In genomic region chr16:4140652-4141051, GRCh38 we compare ENCODE assay signal across 12 cellular contexts. TPM values are rescaled to one million over a fixed set of nuclear protein-coding genes. Genes with fewer than 3 reads are reported as not detected.
DNase-seq lines count a peak whose midpoint lies in the region; ATAC-seq and TF ChIP-seq lines count a peak whose summit lies in the region.
"Had no signal": no experiment of that assay in that cellular context is flagged by ENCODE, and none has a peak within 500 bp of the region (broad histone marks: within the 10 kb centered on the region; RNA-seq: fewer than 3 reads in every experiment).

No MANE protein-coding gene starts in this region.

- TF ChIP-seq CTCF in RWPE2 (IDR thresholded peaks at IDR 0.05; ENCODE audit: poor library complexity, severe bottlenecking): no peak
- TF ChIP-seq CTCF in fibroblast of pulmonary artery (IDR thresholded peaks at IDR 0.05; ENCODE audit: low read length, missing control alignments): no peak
- TF ChIP-seq CTCF in Caco-2 (IDR thresholded peaks at IDR 0.05; ENCODE audit: insufficient read depth in 1 of 2, low read depth in 1 of 2, low read length in 1 of 2, severe bottlenecking in 1 of 2, unreplicated experiment in 1 of 2): no peak

- no peak overlapping the region for H3K4me3 Mint-ChIP-seq in activated naive CD8-positive, alpha-beta T cell treated with anti-CD3 and anti-CD28 coated beads, Interleukin-2, amount 10 ng/mL, durations not matched to agents 7 days and 5 days
- no peak overlapping the region for H3K4me3 Mint-ChIP-seq in activated naive CD8-positive, alpha-beta T cell treated with anti-CD3 and anti-CD28 coated beads, Interleukin-2, amount 50 U/mL, for 24 hours
- no peak overlapping the region for H3K4me3 Mint-ChIP-seq in Caco-2 (ENCODE audit: unreplicated experiment)

- intact Hi-C loops in Caco-2 (cut with micrococcal nuclease; ENCODE audit: unreplicated experiment): no loop called here

- no peak for ATAC-seq in activated naive CD8-positive, alpha-beta T cell treated with anti-CD3 and anti-CD28 coated beads, Interleukin-2, amount 10 ng/mL, durations not matched to agents 7 days and 5 days (ENCODE audit: low read depth)
- ATAC-seq in activated naive CD8-positive, alpha-beta T cell treated with anti-CD3 and anti-CD28 coated beads, Interleukin-2, amount 50 U/mL, for 24 hours: no peak
- peak; percentile 71 for ATAC-seq in RWPE2 (ENCODE audit: low read depth)
- ATAC-seq in GM18873 (IDR thresholded peaks at IDR 0.05; ENCODE audit: low FRiP score, unreplicated experiment): no peak

- H3K4me1 ChIP-seq in RWPE2 (ENCODE audit: insufficient read depth, poor library complexity, severe bottlenecking): peaks cover 27% of the 10 kb centered on the region
- H3K4me1 ChIP-seq in Caco-2: peaks cover 16% of the 10 kb centered on the region

- peaks cover 8% of the 10 kb centered on the region for H3K36me3 Mint-ChIP-seq in activated naive CD8-positive, alpha-beta T cell treated with anti-CD3 and anti-CD28 coated beads, Interleukin-2, amount 10 ng/mL, durations not matched to agents 7 days and 5 days
- H3K36me3 Mint-ChIP-seq in activated naive CD8-positive, alpha-beta T cell treated with anti-CD3 and anti-CD28 coated beads, Interleukin-2, amount 50 U/mL, for 24 hours (ENCODE audit: low read depth): no peaks in the 10 kb centered on the region
- H3K36me3 Mint-ChIP-seq in Caco-2 (ENCODE audit: insufficient read depth, unreplicated experiment): peaks cover 6% of the 10 kb centered on the region

- no peaks in the 10 kb centered on the region for H3K36me3 ChIP-seq in RWPE2 (ENCODE audit: low read depth)
- no peaks in the 10 kb centered on the region for H3K36me3 ChIP-seq in H7 (replicated peaks; ENCODE audit: control insufficient read depth, insufficient read depth, low read length)
- no peaks in the 10 kb centered on the region for H3K36me3 ChIP-seq in Caco-2 (ENCODE audit: control insufficient read depth, insufficient read depth, low read length)

- POLR2A ChIA-PET in activated naive CD8-positive, alpha-beta T cell treated with anti-CD3 and anti-CD28 coated beads, Interleukin-2, amount 10 ng/mL, durations not matched to agents 7 days and 5 days (lab: Charles Lee): no interaction called here
- POLR2A ChIA-PET in Caco-2 (lab: Charles Lee): no interaction called here

- DNase-seq in activated naive CD8-positive, alpha-beta T cell treated with anti-CD3 and anti-CD28 coated beads, Interleukin-2, amount 10 ng/mL, durations not matched to agents 7 days and 5 days: no peak
- DNase-seq in activated naive CD8-positive, alpha-beta T cell treated with anti-CD3 and anti-CD28 coated beads, Interleukin-2, amount 50 U/mL, for 24 hours: no peak
- DNase-seq in RWPE2 (ENCODE audit: low spot score) (no peak), fibroblast of pulmonary artery (ENCODE audit: low read depth) (peak; percentile 31), cerebellar nuclear complex (lab: John Stamatoyannopoulos, UW) (no peak), H7 (no peak), Caco-2 (no peak)
- DNase-seq: activated CD4-positive, alpha-beta T cell treated with anti-CD3 and anti-CD28 coated beads, Interleukin-2, amount 50 U/mL, for 4 hours; COR-L47; NCI-H446 treated with DMSO at 0.1 percent for 48 hours; stimulated activated CD4-positive, alpha-beta T cell treated with anti-CD3 and anti-CD28 coated beads, Interleukin-2, amount 100 ng/mL, for 48 hours had no signal

- CTCF ChIA-PET in Caco-2 (lab: Charles Lee): no interaction called here

- peak overlapping the region; percentile 69 for H3K27ac ChIP-seq in RWPE2 (ENCODE audit: poor library complexity, severe bottlenecking)

- H3K9me3 ChIP-seq in RWPE2 (ENCODE audit: severe bottlenecking): peaks cover 4% of the 10 kb centered on the region
- H3K9me3 ChIP-seq in Caco-2: no peaks in the 10 kb centered on the region

- BruUV-seq in Caco-2 (replicated peaks; lab: Mats Ljungman, UMichigan): no TSS peak

- peaks cover 7% of the 10 kb centered on the region for H3K9me3 Mint-ChIP-seq in activated naive CD8-positive, alpha-beta T cell treated with anti-CD3 and anti-CD28 coated beads, Interleukin-2, amount 10 ng/mL, durations not matched to agents 7 days and 5 days
- no peaks in the 10 kb centered on the region for H3K9me3 Mint-ChIP-seq in activated naive CD8-positive, alpha-beta T cell treated with anti-CD3 and anti-CD28 coated beads, Interleukin-2, amount 50 U/mL, for 24 hours
- peaks cover 10% of the 10 kb centered on the region for H3K9me3 Mint-ChIP-seq in Caco-2 (ENCODE audit: unreplicated experiment)

- H3K27me3 ChIP-seq in RWPE2 (ENCODE audit: insufficient read depth, poor library complexity, severe bottlenecking) (no peaks in the 10 kb centered on the region), H7 (ENCODE audit: control insufficient read depth, insufficient read depth, low read length) (peaks cover 6% of the 10 kb centered on the region), Caco-2 (replicated peaks; ENCODE audit: control insufficient read depth, insufficient read depth, low read length) (no peaks in the 10 kb centered on the region)

- H3K27me3 Mint-ChIP-seq in activated naive CD8-positive, alpha-beta T cell treated with anti-CD3 and anti-CD28 coated beads, Interleukin-2, amount 10 ng/mL, durations not matched to agents 7 days and 5 days: peaks cover 8% of the 10 kb centered on the region
- H3K27me3 Mint-ChIP-seq in activated naive CD8-positive, alpha-beta T cell treated with anti-CD3 and anti-CD28 coated beads, Interleukin-2, amount 50 U/mL, for 24 hours: peaks cover 11% of the 10 kb centered on the region
- H3K27me3 Mint-ChIP-seq in Caco-2 (ENCODE audit: insufficient read depth, unreplicated experiment): no peaks in the 10 kb centered on the region

- peak overlapping the region; percentile 54 for H3K27ac Mint-ChIP-seq in activated naive CD8-positive, alpha-beta T cell treated with anti-CD3 and anti-CD28 coated beads, Interleukin-2, amount 10 ng/mL, durations not matched to agents 7 days and 5 days
- no peak overlapping the region for H3K27ac Mint-ChIP-seq in activated naive CD8-positive, alpha-beta T cell treated with anti-CD3 and anti-CD28 coated beads, Interleukin-2, amount 50 U/mL, for 24 hours
- H3K27ac Mint-ChIP-seq in Caco-2 (ENCODE audit: unreplicated experiment): no peak overlapping the region

- H3K4me1 Mint-ChIP-seq in activated naive CD8-positive, alpha-beta T cell treated with anti-CD3 and anti-CD28 coated beads, Interleukin-2, amount 10 ng/mL, durations not matched to agents 7 days and 5 days: peaks cover 15% of the 10 kb centered on the region
- peaks cover 5% of the 10 kb centered on the region for H3K4me1 Mint-ChIP-seq in activated naive CD8-positive, alpha-beta T cell treated with anti-CD3 and anti-CD28 coated beads, Interleukin-2, amount 50 U/mL, for 24 hours
- peaks cover 5% of the 10 kb centered on the region for H3K4me1 Mint-ChIP-seq in Caco-2 (ENCODE audit: low read depth, unreplicated experiment)

- H3K4me3 ChIP-seq in RWPE2 (ENCODE audit: severe bottlenecking): no peak overlapping the region
- H3K4me3 ChIP-seq in fibroblast of pulmonary artery (replicated peaks; ENCODE audit: low read depth, low read length): no peak overlapping the region
- H3K4me3 ChIP-seq in H7 (ENCODE audit: insufficient read depth, low read depth, low read length): no peak overlapping the region
- H3K4me3 ChIP-seq in Caco-2 (ENCODE audit: low read depth, low read length): no peak overlapping the region

RNA-seq across cellular contexts. Expression of gene ADCY9, which starts 24.4 kb away (rescaled TPM):
- total RNA-seq in activated naive CD8-positive, alpha-beta T cell treated with anti-CD3 and anti-CD28 coated beads, Interleukin-2, amount 10 ng/mL, durations not matched to agents 7 days and 5 days: 10 to 100 TPM in 1 of 2 experiments, 1 to 10 TPM in 1; 9.9 to 10.1 TPM
- total RNA-seq in H7 (2014; rRNA removed; shearing (Covaris generic)): 6.0 and 6.5 TPM in 2 replicates
- total RNA-seq in Caco-2 (2022): 11.5 and 12.6 TPM in 2 replicates
